Comparison of ENCODE assay signal across 9 cellular contexts in genomic region chr5:73447234-73448071, GRCh38. TPM values are rescaled to one million over a fixed set of nuclear protein-coding genes. Genes with fewer than 3 reads are reported as not detected.
DNase-seq lines count a peak whose midpoint lies in the region; ATAC-seq and TF ChIP-seq lines count a peak whose summit lies in the region.
"Had no signal": no experiment of that assay in that cellular context is flagged by ENCODE, and none has a peak within 500 bp of the region (broad histone marks: within the 10 kb centered on the region; RNA-seq: fewer than 3 reads in every experiment).

No MANE protein-coding gene starts in this region.

- TF ChIP-seq EP300 in gastroesophageal sphincter (IDR thresholded peaks at IDR 0.05), result no peak

- H3K9me3 ChIP-seq in gastroesophageal sphincter, result no peaks in the 10 kb centered on the region
- H3K9me3 ChIP-seq: left lung had no signal

- no peaks in the 10 kb centered on the region for H3K9me3 Mint-ChIP-seq in activated T-helper 1 cell treated with anti-CD3 and anti-CD28 coated beads, Interleukin-12 subunit alpha, Interleukin-12 subunit beta, Interleukin-2, Interleukin-4 antibody, amounts not matched to agents 30 ng/mL and 10 ng/mL and 1 ng/mL, durations not matched to agents 14 hours and 24 hours and 36 hours

- TF ChIP-seq CTCF in AG09309 (IDR thresholded peaks at IDR 0.05; ENCODE audit: control insufficient read depth, insufficient read depth, low read depth, low read length, missing control alignments) (no peak), gastroesophageal sphincter (IDR thresholded peaks at IDR 0.05) (no peak)

- H3K27me3 Mint-ChIP-seq in activated T-helper 1 cell treated with anti-CD3 and anti-CD28 coated beads, Interleukin-12 subunit alpha, Interleukin-12 subunit beta, Interleukin-2, Interleukin-4 antibody, amounts not matched to agents 30 ng/mL and 10 ng/mL and 1 ng/mL, durations not matched to agents 14 hours and 24 hours and 36 hours (ENCODE audit: insufficient read depth), result peaks cover 76% of the 10 kb centered on the region

- H3K4me3 ChIP-seq in AG09309 (ENCODE audit: control insufficient read depth, low read depth, low read length), result peak overlapping the region; percentile 96
- peak overlapping the region; percentile 27 to 56 for H3K4me3 ChIP-seq in gastroesophageal sphincter

- peak overlapping the region in 3 of 4 donors; percentile 74 to 93 (median 89) for H3K27ac ChIP-seq in gastroesophageal sphincter
- H3K27ac ChIP-seq: left lung had no signal

- H3K27ac Mint-ChIP-seq in activated T-helper 1 cell treated with anti-CD3 and anti-CD28 coated beads, Interleukin-12 subunit alpha, Interleukin-12 subunit beta, Interleukin-2, Interleukin-4 antibody, amounts not matched to agents 30 ng/mL and 10 ng/mL and 1 ng/mL, durations not matched to agents 14 hours and 24 hours and 36 hours, result peak overlapping the region; percentile 72

- H3K4me3 Mint-ChIP-seq in activated T-helper 1 cell treated with anti-CD3 and anti-CD28 coated beads, Interleukin-12 subunit alpha, Interleukin-12 subunit beta, Interleukin-2, Interleukin-4 antibody, amounts not matched to agents 30 ng/mL and 10 ng/mL and 1 ng/mL, durations not matched to agents 14 hours and 24 hours and 36 hours, result peak overlapping the region; percentile 70

- H3K36me3 Mint-ChIP-seq in activated T-helper 1 cell treated with anti-CD3 and anti-CD28 coated beads, Interleukin-12 subunit alpha, Interleukin-12 subunit beta, Interleukin-2, Interleukin-4 antibody, amounts not matched to agents 30 ng/mL and 10 ng/mL and 1 ng/mL, durations not matched to agents 14 hours and 24 hours and 36 hours (ENCODE audit: low read depth), result no peaks in the 10 kb centered on the region

- H3K4me1 Mint-ChIP-seq in activated T-helper 1 cell treated with anti-CD3 and anti-CD28 coated beads, Interleukin-12 subunit alpha, Interleukin-12 subunit beta, Interleukin-2, Interleukin-4 antibody, amounts not matched to agents 30 ng/mL and 10 ng/mL and 1 ng/mL, durations not matched to agents 14 hours and 24 hours and 36 hours (ENCODE audit: low read depth), result peaks cover 15% of the 10 kb centered on the region

- ATAC-seq in GM18867 (IDR thresholded peaks at IDR 0.05; ENCODE audit: unreplicated experiment), result peak; percentile 27
- ATAC-seq in gastroesophageal sphincter, result peak; percentile 35
- no peak for ATAC-seq in HG02884 (IDR thresholded peaks at IDR 0.05; ENCODE audit: unreplicated experiment)

- no CpG with 5 or more reads among the region's 127 CpGs for WGBS in gastroesophageal sphincter (ENCODE audit: low coverage in 1 of 2), 2 donors

- intact Hi-C loops in activated T-helper 1 cell treated with anti-CD3 and anti-CD28 coated beads, Interleukin-12 subunit alpha, Interleukin-12 subunit beta, Interleukin-2, Interleukin-4 antibody, amounts not matched to agents 30 ng/mL and 10 ng/mL and 1 ng/mL, durations not matched to agents 14 hours and 24 hours and 36 hours (cut with micrococcal nuclease), result loop anchor here (1.0 kb wide), 2 partner anchors 10 to 231 kb away; no protein-coding TSS in a partner anchor

- DNase-seq in AG09309 (ENCODE audit: low read depth), result no peak
- peak; percentile 33 for DNase-seq in NCI-H1694 (lab: John Stamatoyannopoulos, UW)
- DNase-seq in activated T-helper 1 cell treated with anti-CD3 and anti-CD28 coated beads, Interleukin-12 subunit alpha, Interleukin-12 subunit beta, Interleukin-2, Interleukin-4 antibody, amounts not matched to agents 30 ng/mL and 10 ng/mL and 1 ng/mL, durations not matched to agents 14 hours and 24 hours and 36 hours (ENCODE audit: low spot score), result peak; percentile 34
- DNase-seq in retina, result peak; percentile 84
- no peak for DNase-seq in Ammon's horn (ENCODE audit: low spot score)

- H3K27me3 ChIP-seq in gastroesophageal sphincter, result peaks cover 97% of the 10 kb centered on the region

- TF ChIP-seq POLR2A in gastroesophageal sphincter (IDR thresholded peaks at IDR 0.05), result no peak

- H3K36me3 ChIP-seq in gastroesophageal sphincter, result no peaks in the 10 kb centered on the region
- H3K36me3 ChIP-seq: left lung had no signal

- H3K4me1 ChIP-seq in gastroesophageal sphincter, result peaks cover 0 to 41% (median 16%) of the 10 kb centered on the region in 3 donors

RNA-seq across cellular contexts. Expression of gene FOXD1, which starts 1.1 kb away (rescaled TPM):
- total RNA-seq in activated T-helper 1 cell treated with anti-CD3 and anti-CD28 coated beads, Interleukin-12 subunit alpha, Interleukin-12 subunit beta, Interleukin-2, Interleukin-4 antibody, amounts not matched to agents 30 ng/mL and 10 ng/mL and 1 ng/mL, durations not matched to agents 14 hours and 24 hours and 36 hours, result 0.13 and 0.15 TPM in 2 replicates
- total RNA-seq in gastroesophageal sphincter, result 10 to 100 TPM in 1 of 4 donors, 1 to 10 TPM in 2, not detected in 1; 2.4 to 13.9 (median 9.6) TPM

RNA-seq across cellular contexts. Expression of gene BTF3, which starts 50.8 kb away (rescaled TPM):
- total RNA-seq in activated T-helper 1 cell treated with anti-CD3 and anti-CD28 coated beads, Interleukin-12 subunit alpha, Interleukin-12 subunit beta, Interleukin-2, Interleukin-4 antibody, amounts not matched to agents 30 ng/mL and 10 ng/mL and 1 ng/mL, durations not matched to agents 14 hours and 24 hours and 36 hours, result 913 and 929 TPM in 2 replicates
- 100 to 1,000 TPM; 423 to 586 (median 532) TPM for total RNA-seq in gastroesophageal sphincter

Comparison
In these comparisons a context has a peak if more than half of its experiments do, and no peak if none do; other contexts are left out.
1. DNase-seq: peak in NCI-H1694 (single experiment), activated T-helper 1 cell treated with anti-CD3 and anti-CD28 coated beads, Interleukin-12 subunit alpha, Interleukin-12 subunit beta, Interleukin-2, Interleukin-4 antibody, amounts not matched to agents 30 ng/mL and 10 ng/mL and 1 ng/mL, durations not matched to agents 14 hours and 24 hours and 36 hours (single experiment) and retina (single experiment); none in AG09309 (single experiment) and Ammon's horn (single experiment).